In the genomic region with DNA sequence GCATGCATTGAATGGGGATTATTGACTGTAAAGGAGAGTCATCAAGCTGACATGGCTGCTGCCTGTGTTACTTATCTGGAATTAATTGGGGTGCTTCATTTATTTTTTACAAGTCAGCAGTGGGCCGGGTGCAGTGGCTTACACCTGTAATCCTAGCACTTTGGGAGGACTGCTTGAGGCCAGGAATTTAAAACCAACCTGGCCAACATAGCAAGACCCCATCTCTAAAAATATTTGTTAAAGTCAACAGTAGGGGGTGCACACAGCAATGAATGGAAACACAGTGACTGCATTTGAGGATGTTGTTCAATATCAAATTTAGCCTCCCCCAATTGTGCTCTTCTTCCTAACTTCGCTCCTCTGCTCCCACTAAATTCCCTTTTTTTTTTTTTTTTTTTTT, we compare ENCODE assay signal across 7 cellular contexts.
"Had no signal": no experiment of that assay in that cellular context is flagged by ENCODE, and none has a peak within 500 bp of the region (broad histone marks: within the 10 kb centered on the region; RNA-seq: fewer than 3 reads in every experiment).

No MANE protein-coding gene starts in this region.

- ATAC-seq: GM23338 had no signal

- H3K4me2 ChIP-seq: GM23338 had no signal

- DNase-seq: H9, HCEC 1CT, KG1 had no signal

- FAIRE-seq: H1, H54, HTR-8/SVneo had no signal

- H2AFZ ChIP-seq: GM23338 had no signal

- H3K4me3 ChIP-seq: GM23338 had no signal
